ENCODE assay signal across 23 cellular contexts in the genomic region with DNA sequence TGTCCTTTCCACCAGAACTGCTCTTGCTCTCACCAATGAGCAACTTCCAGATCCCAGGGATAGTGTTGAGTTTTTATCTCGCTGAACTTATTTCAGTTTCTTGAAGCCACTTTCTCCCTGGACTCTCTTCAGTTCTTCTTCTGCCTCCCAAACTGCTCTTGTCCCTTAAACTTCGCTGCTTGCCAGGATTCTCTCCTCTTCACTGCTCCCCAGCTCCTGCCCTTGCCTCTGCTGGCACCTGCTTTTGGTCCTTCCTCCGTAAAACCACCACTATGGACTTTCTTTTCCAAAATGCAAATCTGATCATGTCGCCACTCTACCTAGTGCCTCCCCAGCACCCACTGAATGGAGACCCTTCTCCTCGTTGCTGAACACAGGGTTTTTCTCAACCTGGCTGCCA.
"Had no signal": no experiment of that assay in that cellular context is flagged by ENCODE, and none has a peak within 500 bp of the region (broad histone marks: within the 10 kb centered on the region; RNA-seq: fewer than 3 reads in every experiment).

No MANE protein-coding gene starts in this region.

- H3K36me3 Mint-ChIP-seq: IgD-negative memory B cell had no signal

- FAIRE-seq: HTR-8/SVneo, K562, RCC 7860 had no signal

- H3K9ac ChIP-seq: KMS-11 had no signal

- H3K36me3 ChIP-seq: SJSA1 had no signal

- H3K4me3 Mint-ChIP-seq: IgD-negative memory B cell had no signal

- H3K27ac ChIP-seq: HL-60, KMS-11, SJSA1, SK-N-MC had no signal

- ATAC-seq: K562 had no signal

- H3K9me3 Mint-ChIP-seq: IgD-negative memory B cell had no signal

- H3K4me2 ChIP-seq: KMS-11 had no signal

- H3K27me3 ChIP-seq: SJSA1 had no signal

- H3K9me3 ChIP-seq: SJSA1 had no signal

- H3K4me3 ChIP-seq: K562, SJSA1, SK-N-MC had no signal

- DNase-seq: Kasumi-1, MM.1S, NCI-H1105, NCI-H1417, NCI-H1436 treated with DMSO at 0.1 percent for 48 hours, NCI-H1694, NCI-H187 treated with DMSO at 0.1 percent for 48 hours, NCI-H2029 treated with DMSO at 0.1 percent for 48 hours, NCI-H2227 treated with DMSO at 0.1 percent for 48 hours, NCI-H524, NCI-H526 treated with DMSO at 0.1 percent for 48 hours, NCI-H748 treated with DMSO at 0.1 percent for 48 hours, Right ventricle myocardium superior, RPMI8226, SIG-M5 had no signal

- H3K4me1 Mint-ChIP-seq: IgD-negative memory B cell had no signal
